8 cellular contexts compared by ENCODE assay signal in the genomic region with DNA sequence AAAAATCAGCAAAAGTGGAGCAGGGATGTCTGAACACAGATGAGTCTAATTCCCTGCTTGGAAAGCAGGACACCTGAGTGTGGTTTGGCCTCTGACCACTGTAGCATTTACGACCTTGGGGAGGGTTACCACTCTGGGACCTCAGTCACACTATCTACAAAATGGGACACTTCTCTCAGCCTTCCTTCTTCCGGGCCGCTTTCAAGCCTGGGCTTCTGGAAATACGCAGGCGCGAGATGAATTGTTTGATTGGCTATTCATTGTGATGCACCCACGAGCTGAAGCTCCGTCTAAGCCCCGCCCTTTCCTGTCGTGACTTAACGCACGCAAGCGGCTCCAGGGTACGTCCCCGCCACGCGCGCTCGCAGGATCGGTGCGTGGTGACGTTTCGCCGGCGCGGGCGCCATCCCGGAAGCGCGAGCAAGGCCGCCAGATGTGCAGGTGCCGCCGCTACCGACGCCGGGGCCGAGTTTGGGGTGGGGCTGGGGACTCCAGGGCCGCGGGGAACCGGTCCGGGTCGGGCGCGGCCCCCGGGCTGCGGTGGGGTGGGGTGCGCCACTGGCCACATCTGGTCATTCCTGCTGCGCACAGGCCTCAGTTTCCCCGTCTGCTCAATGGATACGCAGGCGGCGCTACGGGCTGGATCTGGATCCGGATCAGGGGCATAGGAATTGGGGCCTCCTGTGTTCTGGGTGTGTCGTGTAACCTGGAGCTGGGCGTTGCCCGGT. TPM values are rescaled to one million over a fixed set of nuclear protein-coding genes. Genes with fewer than 3 reads are reported as not detected.
DNase-seq lines count a peak whose midpoint lies in the region; ATAC-seq, FAIRE-seq and TF ChIP-seq lines count a peak whose summit lies in the region.

A gene with protein sequence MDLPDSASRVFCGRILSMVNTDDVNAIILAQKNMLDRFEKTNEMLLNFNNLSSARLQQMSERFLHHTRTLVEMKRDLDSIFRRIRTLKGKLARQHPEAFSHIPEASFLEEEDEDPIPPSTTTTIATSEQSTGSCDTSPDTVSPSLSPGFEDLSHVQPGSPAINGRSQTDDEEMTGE (plus strand): TSS at position 397 of the 728 bp plus-strand sequence. CDS start 4,187 bp downstream, outside the sequence.

- WGBS in psoas muscle, 3 donors, result 0 to 1% (median 1%) methylated on average over 49 to 57 of the region's 57 CpGs

- peak within 1 kb of the TSS; percentile 78 to 83 for H3K4me3 ChIP-seq in right atrium auricular region
- peak within 1 kb of the TSS; percentile 88 for H3K4me3 ChIP-seq in psoas muscle

- ATAC-seq in HG02885 (IDR thresholded peaks at IDR 0.05; ENCODE audit: poor library complexity, unreplicated experiment) (peak; percentile 94), psoas muscle (peak; percentile 98)

- H3K36me3 ChIP-seq in right atrium auricular region (peaks cover under 1% of the 10 kb centered on the region), psoas muscle (ENCODE audit: insufficient read depth in 1 of 2, low read depth in 1 of 2) (peaks cover 0 to 6% of the 10 kb centered on the region in 2 donors)

- H3K4me1 ChIP-seq in right atrium auricular region, result peaks cover 0 to 20% of the 10 kb centered on the region in 2 donors
- H3K4me1 ChIP-seq in psoas muscle, result peaks cover 18% of the 10 kb centered on the region

- intact Hi-C loops in psoas muscle (cut with DNase I), result loop anchor here (5.0 kb wide), 3 partner anchors 35 to 105 kb away; partner anchors contain the start of gene ELL (in 2 of the 2)

- H3K9me3 ChIP-seq in right atrium auricular region (no peaks in the 10 kb centered on the region), psoas muscle (no peaks in the 10 kb centered on the region)

- peak; percentile 29 to 88 for DNase-seq in NCI-H187 (lab: John Stamatoyannopoulos, UW)
- peak; percentile 92 to 100 (median 96) for DNase-seq in T-helper 2 cell
- peak; percentile 99 for DNase-seq in right atrium auricular region (ENCODE audit: low spot score)
- DNase-seq in psoas muscle, result peak; percentile 98 to 99
- DNase-seq in urothelium cell line (ENCODE audit: low spot score), result peak; percentile 92

- FAIRE-seq in urothelium cell line (lab: Jason Lieb, UNC), result peak; percentile 95

- peak; percentile 85 for TF ChIP-seq POLR2A in GM15510 (IDR thresholded peaks at IDR 0.05; ENCODE audit: borderline replicate concordance, extremely low read depth, insufficient read length)

- peak within 1 kb of the TSS; percentile 83 for H3K27ac ChIP-seq in angular gyrus (ENCODE audit: low read depth, low read length)
- peak within 1 kb of the TSS; percentile 96 for H3K27ac ChIP-seq in right atrium auricular region
- H3K27ac ChIP-seq in psoas muscle, result peak within 1 kb of the TSS; percentile 93

- H3K27me3 ChIP-seq in right atrium auricular region (no peaks in the 10 kb centered on the region), psoas muscle (ENCODE audit: insufficient read depth in 3 of 3, low read length in 2 of 3) (no peaks in the 10 kb centered on the region)

- TF ChIP-seq CTCF in right atrium auricular region (IDR thresholded peaks at IDR 0.05) (no peak), psoas muscle (IDR thresholded peaks at IDR 0.05) (no peak)

RNA-seq across cellular contexts. Expression of the gene that starts here (rescaled TPM):
- total RNA-seq in right atrium auricular region (100 to 1,000 TPM in 1 of 2 donors, 10 to 100 TPM in 1; 60.7 to 114 TPM), psoas muscle (10 to 100 TPM; 38.9 to 76.5 (median 50.8) TPM)
- 100 to 1,000 TPM in 2 of 3 donors, 10 to 100 TPM in 1; 84.6 to 144 (median 122) TPM for polyA plus RNA-seq in psoas muscle

Comparison
In these comparisons a context has a peak if more than half of its experiments do, and no peak if none do; other contexts are left out.
1. Peak in every context shown above with its lines: DNase-seq, ATAC-seq, H3K4me3 ChIP-seq and H3K27ac ChIP-seq.